ENCODE assay signal across 11 cellular contexts in genomic region chr16:9199751-9200150, GRCh38.
"Had no signal": no experiment of that assay in that cellular context is flagged by ENCODE, and none has a peak within 500 bp of the region (broad histone marks: within the 10 kb centered on the region; RNA-seq: fewer than 3 reads in every experiment).

No MANE protein-coding gene starts in this region.

- H3K9ac ChIP-seq: GM23248 had no signal

- H3K4me2 ChIP-seq: GM23338 had no signal

- H3K9me3 ChIP-seq: HAP-1 had no signal

- H3K4me1 ChIP-seq: HAP-1 had no signal

- FAIRE-seq: H1, H54 had no signal

- H2AFZ ChIP-seq: GM23248, GM23338 had no signal

- H3K36me3 ChIP-seq: HAP-1 had no signal

- H3K4me3 ChIP-seq: GM23248, GM23338, HAP-1 had no signal

- H3K27ac ChIP-seq: GM23248 had no signal

- DNase-seq: GM23248, GOT3, H7, H9, HCEC 1CT, HFFc6 had no signal

- ATAC-seq: GM23338, HCT116 had no signal
